8 cellular contexts compared by ENCODE assay signal in genomic region chr5:134464988-134465855, GRCh38. TPM values are rescaled to one million over a fixed set of nuclear protein-coding genes. Genes with fewer than 3 reads are reported as not detected.
DNase-seq lines count a peak whose midpoint lies in the region; ATAC-seq, FAIRE-seq and TF ChIP-seq lines count a peak whose summit lies in the region.

No MANE protein-coding gene starts in this region.

- intact Hi-C loops in dorsolateral prefrontal cortex (cut with DNase I) (loop anchor here (5.0 kb wide), 2 partner anchors 93 to 107 kb away; partner anchors contain the start of gene UBE2B (in 1 of the 2)), pancreas (cut with DNase I) (no loop called here)

- CTCF ChIA-PET in activated CD4-positive, alpha-beta T cell treated with anti-CD3 and anti-CD28 coated beads, Interleukin-2, amount 10 ng/mL, durations not matched to agents 7 days and 5 days (lab: Charles Lee): interaction anchor here (0.6 to 1.4 kb wide), 4 partner anchors 10 to 63 kb away, joined by 3 to 4 read pairs (median 4); no protein-coding TSS in a partner anchor

- no peaks in the 10 kb centered on the region for H3K36me3 ChIP-seq in HUES48 (ENCODE audit: control insufficient read depth, insufficient read depth, low read length)
- H3K36me3 ChIP-seq in pancreas: no peaks in the 10 kb centered on the region

- H3K27me3 Mint-ChIP-seq in activated CD4-positive, alpha-beta T cell treated with anti-CD3 and anti-CD28 coated beads, Interleukin-2, amount 10 ng/mL, durations not matched to agents 7 days and 5 days: no peaks in the 10 kb centered on the region

- no peaks in the 10 kb centered on the region for H3K36me3 Mint-ChIP-seq in activated CD4-positive, alpha-beta T cell treated with anti-CD3 and anti-CD28 coated beads, Interleukin-2, amount 10 ng/mL, durations not matched to agents 7 days and 5 days (ENCODE audit: low read depth)

- 32 to 35% methylated on average over 14 of the region's 14 CpGs for WGBS in pancreas, 2 donors

- TF ChIP-seq CTCF in dorsolateral prefrontal cortex (IDR thresholded peaks at IDR 0.05 in 54 of 56, conservative IDR thresholded peaks at IDR 0.05 in 2 of 56; ENCODE audit: low read depth in 1 of 56, partially characterized antibody in 56 of 56) (no peak), pancreas (IDR thresholded peaks at IDR 0.05) (no peak)

- peak in 1 of 4 donors; percentile 5 for ATAC-seq in pancreas

- no peaks in the 10 kb centered on the region for H3K9me3 ChIP-seq in HUES48 (ENCODE audit: control insufficient read depth, insufficient read depth, low read length)
- no peaks in the 10 kb centered on the region for H3K9me3 ChIP-seq in pancreas

- POLR2A ChIA-PET in activated CD4-positive, alpha-beta T cell treated with anti-CD3 and anti-CD28 coated beads, Interleukin-2, amount 10 ng/mL, durations not matched to agents 7 days and 5 days (lab: Charles Lee): interaction anchor here (0.6 to 1.0 kb wide), 2 partner anchors 36 to 72 kb away, joined by 3 to 4 read pairs; no protein-coding TSS in a partner anchor

- no peaks in the 10 kb centered on the region for H3K9me3 Mint-ChIP-seq in activated CD4-positive, alpha-beta T cell treated with anti-CD3 and anti-CD28 coated beads, Interleukin-2, amount 10 ng/mL, durations not matched to agents 7 days and 5 days

- H3K27me3 ChIP-seq in HUES48 (ENCODE audit: control insufficient read depth, insufficient read depth, low read length): no peaks in the 10 kb centered on the region
- H3K27me3 ChIP-seq in dorsolateral prefrontal cortex: no peaks in the 10 kb centered on the region
- no peaks in the 10 kb centered on the region for H3K27me3 ChIP-seq in pancreas

- no peak for FAIRE-seq in pancreas (lab: Jason Lieb, UNC)

- peak overlapping the region; percentile 87; the same call in 1 of the 2 replicates for H3K4me3 ChIP-seq in HUES48 (ENCODE audit: low read depth, low read length)
- H3K4me3 ChIP-seq in dorsolateral prefrontal cortex: peak overlapping the region; percentile 36 to 79 (median 66)
- H3K4me3 ChIP-seq in pancreas: peak overlapping the region in 3 of 4 donors; percentile 7 to 50 (median 38)

- H3K27ac ChIP-seq in HUES48 (ENCODE audit: low read depth, low read length) (peak overlapping the region; percentile 99), dorsolateral prefrontal cortex (peak overlapping the region in 56 of 59 donors; percentile 86 to 99 (median 96)), pancreas (peak overlapping the region; percentile 88 to 94 (median 92))

- no peak overlapping the region for H3K9ac ChIP-seq in HUES48 (ENCODE audit: low read depth, low read length)

- H3K4me1 ChIP-seq in HUES48 (ENCODE audit: control insufficient read depth, insufficient read depth, low read length): peaks cover 11% of the 10 kb centered on the region
- peaks cover 8 to 13% (median 13%) of the 10 kb centered on the region in 3 donors for H3K4me1 ChIP-seq in pancreas

- peak overlapping the region; percentile 62 for H3K27ac Mint-ChIP-seq in activated CD4-positive, alpha-beta T cell treated with anti-CD3 and anti-CD28 coated beads, Interleukin-2, amount 10 ng/mL, durations not matched to agents 7 days and 5 days

- peaks cover 12% of the 10 kb centered on the region for H3K4me1 Mint-ChIP-seq in activated CD4-positive, alpha-beta T cell treated with anti-CD3 and anti-CD28 coated beads, Interleukin-2, amount 10 ng/mL, durations not matched to agents 7 days and 5 days

- peak; percentile 19 for DNase-seq in activated CD4-positive, alpha-beta T cell treated with anti-CD3 and anti-CD28 coated beads, Interleukin-2, amount 10 ng/mL, durations not matched to agents 7 days and 5 days
- DNase-seq in activated CD4-positive, alpha-beta T cell treated with anti-CD3 and anti-CD28 coated beads for 48 hours: no peak
- DNase-seq in dorsolateral prefrontal cortex (no peak), pancreas (peak in 5 of 6 donors; percentile 13 to 46 (median 34)), retina (no peak), DMS153 (lab: John Stamatoyannopoulos, UW) (no peak), GDM1 (lab: John Stamatoyannopoulos, UW) (no peak)

- peak overlapping the region; percentile 68 for H3K4me3 Mint-ChIP-seq in activated CD4-positive, alpha-beta T cell treated with anti-CD3 and anti-CD28 coated beads, Interleukin-2, amount 10 ng/mL, durations not matched to agents 7 days and 5 days

RNA-seq across cellular contexts. Expression of gene CDKN2AIPNL, which starts 53.5 kb away (rescaled TPM):
- 10 to 100 TPM; 24.1 to 27.6 TPM for total RNA-seq in activated CD4-positive, alpha-beta T cell treated with anti-CD3 and anti-CD28 coated beads, Interleukin-2, amount 10 ng/mL, durations not matched to agents 7 days and 5 days
- total RNA-seq in dorsolateral prefrontal cortex: 10 to 100 TPM; 16.6 to 49.6 (median 33.7) TPM
- total RNA-seq in pancreas: 10 to 100 TPM; 11.9 to 24.6 (median 15.8) TPM
- 10 to 100 TPM; 26.8 to 42.5 TPM for polyA plus RNA-seq in pancreas

Comparison
In these comparisons a context has a peak if more than half of its experiments do, and no peak if none do; other contexts are left out.
1. DNase-seq: peak in activated CD4-positive, alpha-beta T cell treated with anti-CD3 and anti-CD28 coated beads, Interleukin-2, amount 10 ng/mL, durations not matched to agents 7 days and 5 days (single experiment) and pancreas (5 of 6); none in activated CD4-positive, alpha-beta T cell treated with anti-CD3 and anti-CD28 coated beads for 48 hours (single experiment), dorsolateral prefrontal cortex (0 of 10), retina (single experiment), DMS153 (single experiment) and GDM1 (single experiment).
2. intact Hi-C loops: an anchor here in dorsolateral prefrontal cortex (5.0 kb wide); none called in pancreas.
3. Peak in every context shown above with its lines, with median percentiles within 50 percentile points of each other: H3K27ac ChIP-seq and H3K4me3 ChIP-seq.